10 cellular contexts compared by ENCODE assay signal in genomic region chr2:43758738-43759137, GRCh38. TPM values are rescaled to one million over a fixed set of nuclear protein-coding genes. Genes with fewer than 3 reads are reported as not detected.
A peak's percentile ranks its signal among the peaks of the same experiment; 100 is the strongest.
DNase-seq lines count a peak whose midpoint lies in the region; TF ChIP-seq lines count a peak whose summit lies in the region.
"Had no signal": no experiment of that assay in that cellular context is flagged by ENCODE, and none has a peak within 500 bp of the region (broad histone marks: within the 10 kb centered on the region; RNA-seq: fewer than 3 reads in every experiment).

No MANE protein-coding gene starts in this region.

- TF ChIP-seq CTCF in PC-9 (conservative IDR thresholded peaks at IDR 0.05) (no peak), esophagus squamous epithelium (IDR thresholded peaks at IDR 0.05) (no peak)

- no peaks in the 10 kb centered on the region for H3K9me2 ChIP-seq in PC-9 (ENCODE audit: insufficient read depth)

- POLR2A ChIA-PET in PC-9 (lab: Charles Lee; ENCODE audit: unreplicated experiment) = interaction anchor here (0.7 kb wide), 1 partner anchor 82 kb away, joined by 4 read pairs; the partner anchor contains the start of gene C1GALT1C1L

- no peak overlapping the region for H3K14ac ChIP-seq in neuronal stem cell (ENCODE audit: low read length)

- H2AK5ac ChIP-seq in neuronal stem cell (ENCODE audit: low read depth, low read length) = no peak overlapping the region

- H3K9ac ChIP-seq in neuronal stem cell (ENCODE audit: low read depth, low read length, poor library complexity) = no peak overlapping the region

- no peak overlapping the region for H2BK15ac ChIP-seq in neuronal stem cell (ENCODE audit: low read length)

- no peak overlapping the region for H3K4ac ChIP-seq in neuronal stem cell (ENCODE audit: low read length)

- H3K9me3 ChIP-seq in PC-9 (ENCODE audit: insufficient read depth, low read depth) (no peaks in the 10 kb centered on the region), esophagus squamous epithelium (no peaks in the 10 kb centered on the region), neuronal stem cell (replicated peaks in 1 of 2; ENCODE audit: control insufficient read depth in 2 of 2, insufficient read depth in 1 of 2, low read depth in 1 of 2, low read length in 2 of 2) (no peaks in the 10 kb centered on the region)
- H3K9me3 ChIP-seq: upper lobe of right lung had no signal

- no peak overlapping the region for H4K91ac ChIP-seq in neuronal stem cell (ENCODE audit: low read depth, low read length, poor library complexity)

- intact Hi-C loops in PC-9 (cut with micrococcal nuclease; ENCODE audit: unreplicated experiment) (no loop called here), esophagus squamous epithelium (cut with DNase I) (no loop called here)

- no peak overlapping the region for H2BK12ac ChIP-seq in neuronal stem cell (ENCODE audit: low read length)

- no peaks in the 10 kb centered on the region for H3K79me2 ChIP-seq in ACC112 (ENCODE audit: control insufficient read depth, insufficient read depth, low read length, unreplicated experiment)
- H3K79me2 ChIP-seq in PC-9 (ENCODE audit: low read depth) = no peaks in the 10 kb centered on the region

- peak overlapping the region; percentile 96 for H3K27ac ChIP-seq in ACC112 (ENCODE audit: low read depth, low read length)
- H3K27ac ChIP-seq in PC-9 = peak overlapping the region; percentile 25
- H3K27ac ChIP-seq in esophagus squamous epithelium = peak overlapping the region in 3 of 4 donors; percentile 10 to 51 (median 44)
- no peak overlapping the region for H3K27ac ChIP-seq in neuronal stem cell (replicated peaks; ENCODE audit: low read length)
- H3K27ac ChIP-seq: upper lobe of right lung had no signal

- DNase-seq in PC-9 (no peak), esophagus squamous epithelium (lab: John Stamatoyannopoulos, UW) (no peak), neuronal stem cell (ENCODE audit: low spot score) (no peak), DMS153 (lab: John Stamatoyannopoulos, UW) (no peak), germinal center (ENCODE audit: low spot score) (no peak), NCI-H1694 treated with DMSO at 0.1 percent for 48 hours (lab: John Stamatoyannopoulos, UW) (no peak)
- no peak for DNase-seq in activated CD4-positive, CD25-positive, alpha-beta regulatory T cell treated with anti-CD3 and anti-CD28 coated beads, Interleukin-2, amount 50 U/mL, for 72 hours
- DNase-seq: DMS79, upper lobe of right lung had no signal

- H2BK120ac ChIP-seq in neuronal stem cell (ENCODE audit: low read depth, low read length) = no peak overlapping the region

- H2BK5ac ChIP-seq in neuronal stem cell (ENCODE audit: low read length) = no peak overlapping the region

- no peaks in the 10 kb centered on the region for H3K27me3 ChIP-seq in ACC112 (ENCODE audit: insufficient read depth, low read length)
- no peaks in the 10 kb centered on the region for H3K27me3 ChIP-seq in PC-9 (ENCODE audit: insufficient read depth, low read depth)
- no peaks in the 10 kb centered on the region for H3K27me3 ChIP-seq in esophagus squamous epithelium
- no peaks in the 10 kb centered on the region for H3K27me3 ChIP-seq in neuronal stem cell (ENCODE audit: control insufficient read depth in 3 of 3, insufficient read depth in 3 of 3, low read depth in 1 of 3, low read length in 3 of 3)
- H3K27me3 ChIP-seq: upper lobe of right lung had no signal

- WGBS in esophagus squamous epithelium, 2 donors = 30 to 45% methylated on average over 3 of the region's 3 CpGs
- no CpG with 5 or more reads among the region's 3 CpGs for WGBS in neuronal stem cell (ENCODE audit: extremely low coverage in 2 of 2, insufficient read length in 2 of 2, insufficient replicate concordance in 1 of 2), 2 donors

- H4K20me1 ChIP-seq in PC-9 (ENCODE audit: insufficient read depth) = no peaks in the 10 kb centered on the region

- CTCF ChIA-PET in PC-9 (lab: Charles Lee) = no interaction called here

- H3K4me3 ChIP-seq in ACC112 (ENCODE audit: low read depth, low read length) (peak overlapping the region; percentile 14; the same call in 1 of the 2 replicates), PC-9 (no peak overlapping the region), esophagus squamous epithelium (no peak overlapping the region), neuronal stem cell (ENCODE audit: low read length in 2 of 2) (no peak overlapping the region)
- H3K4me3 ChIP-seq: upper lobe of right lung had no signal

- H3K36me3 ChIP-seq in ACC112 (ENCODE audit: insufficient read depth, low read length) (no peaks in the 10 kb centered on the region), PC-9 (ENCODE audit: low read depth) (no peaks in the 10 kb centered on the region), esophagus squamous epithelium (no peaks in the 10 kb centered on the region), neuronal stem cell (replicated peaks in 1 of 2; ENCODE audit: control insufficient read depth in 2 of 2, insufficient read depth in 2 of 2, low read length in 2 of 2) (no peaks in the 10 kb centered on the region)
- H3K36me3 ChIP-seq: upper lobe of right lung had no signal

- H3F3A ChIP-seq in PC-9 (ENCODE audit: insufficient read depth, low read depth) = peaks cover 22% of the 10 kb centered on the region

- H3K4me1 ChIP-seq in ACC112 (ENCODE audit: control insufficient read depth, insufficient read depth, low read length, unreplicated experiment) (peaks cover 24% of the 10 kb centered on the region), PC-9 (replicated peaks; ENCODE audit: insufficient read depth) (peaks cover 23% of the 10 kb centered on the region), esophagus squamous epithelium (peaks cover 0 to 18% (median 16%) of the 10 kb centered on the region in 3 donors), neuronal stem cell (ENCODE audit: control insufficient read depth in 2 of 2, insufficient read depth in 1 of 2, low read depth in 1 of 2, low read length in 2 of 2) (peaks cover 0 to 3% of the 10 kb centered on the region in 2 donors)

- no peaks in the 10 kb centered on the region for H3K79me1 ChIP-seq in neuronal stem cell (ENCODE audit: low read depth, low read length)

- H3K18ac ChIP-seq in neuronal stem cell (ENCODE audit: low read length) = no peak overlapping the region

- no peak overlapping the region for H3K23ac ChIP-seq in neuronal stem cell (ENCODE audit: low read depth, low read length, poor library complexity)

- H3K4me2 ChIP-seq in PC-9 = peak overlapping the region; percentile 20
- H3K4me2 ChIP-seq in neuronal stem cell (ENCODE audit: insufficient read depth, low read length, poor library complexity, severe bottlenecking) = no peak overlapping the region

- BruUV-seq in PC-9 (replicated peaks; lab: Mats Ljungman, UMichigan) = no TSS peak

- H2AFZ ChIP-seq in ACC112 (ENCODE audit: low read length, unreplicated experiment) = no peak overlapping the region
- no peak overlapping the region for H2AFZ ChIP-seq in PC-9
- H2AFZ ChIP-seq in neuronal stem cell (ENCODE audit: low read length) = peak overlapping the region; percentile 14

- TF ChIP-seq POLR2A in esophagus squamous epithelium (IDR thresholded peaks at IDR 0.05) = no peak

- H4K8ac ChIP-seq in neuronal stem cell (ENCODE audit: low read depth, low read length) = no peak overlapping the region

RNA-seq across cellular contexts. Expression of gene DYNC2LI1, which starts 15.1 kb away (rescaled TPM):
- 26.5 and 27.1 TPM in 2 replicates for total RNA-seq in PC-9 (2021)
- total RNA-seq in esophagus squamous epithelium = 10 to 100 TPM in 3 of 4 donors, 1 to 10 TPM in 1; 9.4 to 19.1 (median 14.4) TPM
- 33.4 TPM for polyA plus RNA-seq in neuronal stem cell (2013, experiment 1 of 2)
- 32.4 TPM for polyA plus RNA-seq in neuronal stem cell (2013, experiment 2 of 2)
